1 cellular context compared by ENCODE assay signal in the genomic region with DNA sequence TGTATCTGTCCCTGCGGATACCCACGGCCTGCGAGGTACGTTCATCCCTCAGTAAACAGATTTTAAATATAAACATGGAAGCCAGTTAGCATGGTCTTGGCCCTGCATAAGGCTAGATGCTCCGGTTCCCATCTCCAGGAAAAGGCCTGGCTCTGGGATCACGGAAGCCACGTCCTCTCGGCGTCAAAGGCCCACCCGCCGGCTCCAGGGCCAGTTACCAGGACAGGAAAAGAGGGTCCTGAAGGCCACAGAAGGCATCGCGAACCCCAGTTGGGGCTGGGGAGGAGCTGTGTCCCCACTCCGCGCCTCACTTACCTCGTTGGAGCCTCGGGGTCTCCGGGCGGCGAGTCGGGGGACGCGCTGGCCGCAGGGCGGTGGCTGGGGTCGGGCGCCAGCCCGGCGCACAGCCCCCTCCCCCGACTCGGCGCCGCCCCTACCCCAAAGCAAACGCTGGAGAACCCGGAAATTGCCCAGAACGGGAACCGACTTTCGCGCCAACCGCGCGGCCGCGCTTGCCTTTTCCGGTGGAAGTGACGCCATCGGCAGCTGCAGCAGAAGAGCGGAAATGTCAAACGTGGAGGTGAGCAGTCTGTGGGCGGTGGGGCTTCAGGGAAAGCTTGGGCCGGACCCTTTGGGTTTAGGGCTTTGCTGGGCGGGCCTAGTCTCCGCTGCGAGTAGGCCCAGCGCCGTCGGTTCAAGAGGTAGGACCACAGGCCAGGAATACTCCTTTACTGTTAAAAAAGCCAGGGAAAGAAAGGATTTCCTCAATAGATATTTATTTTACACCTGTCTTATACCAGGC.
A peak's percentile ranks its signal among the peaks of the same experiment; 100 is the strongest.
TF ChIP-seq lines count a peak whose summit lies in the region.

A gene (minus strand): TSS at position 488 of the 802 bp plus-strand sequence. CDS start 814 bp downstream, outside the sequence.

TF ChIP-seq in K562, 482 proteins besides CTCF, POLR2A, EP300 and RAD21 (continued from another document):
- TF ChIP-seq, protein P1, sequence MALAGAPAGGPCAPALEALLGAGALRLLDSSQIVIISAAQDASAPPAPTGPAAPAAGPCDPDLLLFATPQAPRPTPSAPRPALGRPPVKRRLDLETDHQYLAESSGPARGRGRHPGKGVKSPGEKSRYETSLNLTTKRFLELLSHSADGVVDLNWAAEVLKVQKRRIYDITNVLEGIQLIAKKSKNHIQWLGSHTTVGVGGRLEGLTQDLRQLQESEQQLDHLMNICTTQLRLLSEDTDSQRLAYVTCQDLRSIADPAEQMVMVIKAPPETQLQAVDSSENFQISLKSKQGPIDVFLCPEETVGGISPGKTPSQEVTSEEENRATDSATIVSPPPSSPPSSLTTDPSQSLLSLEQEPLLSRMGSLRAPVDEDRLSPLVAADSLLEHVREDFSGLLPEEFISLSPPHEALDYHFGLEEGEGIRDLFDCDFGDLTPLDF (CRISPR knock-in tag; IDR thresholded peaks at IDR 0.05): peak; percentile 36; the same call in 1 of the 2 replicates
- peak; percentile 54 for TF ChIP-seq C11orf30 (IDR thresholded peaks at IDR 0.05; ENCODE audit: low read depth)
